ENCODE assay signal across 14 cellular contexts in the genomic region with DNA sequence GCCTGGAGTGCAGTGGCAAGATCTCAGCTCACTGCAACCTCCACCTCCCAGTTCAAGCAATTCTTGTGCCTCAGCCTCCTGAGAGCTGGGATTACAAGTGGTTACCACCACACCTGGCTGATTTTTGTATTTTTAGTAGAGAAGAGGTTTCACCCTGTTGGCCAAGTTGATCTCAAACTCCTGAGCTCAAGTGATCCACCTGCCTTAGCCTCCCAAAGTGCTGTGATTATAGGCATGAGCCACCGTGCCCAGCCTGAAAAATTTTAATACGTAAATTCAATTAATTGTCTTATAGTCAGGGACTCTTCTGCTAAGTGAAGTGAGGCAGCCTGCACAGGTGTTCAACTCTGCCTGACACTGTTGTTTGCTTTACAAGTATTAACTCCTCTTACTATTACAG. TPM values are rescaled to one million over a fixed set of nuclear protein-coding genes. Genes with fewer than 3 reads are reported as not detected.
DNase-seq lines count a peak whose midpoint lies in the region; FAIRE-seq and TF ChIP-seq lines count a peak whose summit lies in the region.
"Not testable (repeated sequence)": the region's sequence is repeated elsewhere in the genome, so short reads cannot be mapped to it uniquely, and the experiment has no call there.
"Had no signal": no experiment of that assay in that cellular context is flagged by ENCODE, and none has a peak within 500 bp of the region (broad histone marks: within the 10 kb centered on the region; RNA-seq: fewer than 3 reads in every experiment).

No MANE protein-coding gene starts in this region.

- not testable (repeated sequence) for H3K27ac Mint-ChIP-seq in neural crest cell (ENCODE audit: unreplicated experiment)

- H3K4me3 ChIP-seq in thyroid gland (replicated peaks in 1 of 3): not testable (repeated sequence)

- not testable (repeated sequence) for H3K27me3 ChIP-seq in thyroid gland

- H3K36me3 Mint-ChIP-seq in neural crest cell (ENCODE audit: low read depth): not testable (repeated sequence)

- peak; percentile 20 for DNase-seq in DMS79 (lab: John Stamatoyannopoulos, UW)
- peak; percentile 21 for DNase-seq in DMS79 treated with DMSO at 0.1 percent for 48 hours (lab: John Stamatoyannopoulos, UW)
- DNase-seq in GM12891 (ENCODE audit: insufficient read length, low spot score); neural crest cell (ENCODE audit: low read depth, low spot score): not testable (repeated sequence)
- peak; percentile 51 for DNase-seq in NCI-H82 (lab: John Stamatoyannopoulos, UW)
- peak; percentile 65 to 68 for DNase-seq in thyroid gland

- 19 to 25% methylated on average over 2 of the region's 2 CpGs for WGBS in thyroid gland, 2 donors

- H3K27ac ChIP-seq in thyroid gland: peak overlapping the region; percentile 53 to 99 (median 81)

- H3K9me3 Mint-ChIP-seq in neural crest cell: not testable (repeated sequence)

- intact Hi-C loops in thyroid gland (cut with DNase I): not testable (repeated sequence)

- H3K27me3 Mint-ChIP-seq in neural crest cell (ENCODE audit: low read depth): not testable (repeated sequence)

- H3K4me3 Mint-ChIP-seq in neural crest cell: peak overlapping the region; percentile 27

- peaks cover 38 to 44% of the 10 kb centered on the region in 2 donors for H3K4me1 ChIP-seq in thyroid gland

- H3K4me1 Mint-ChIP-seq in neural crest cell: peaks cover 14% of the 10 kb centered on the region

- H3K36me3 ChIP-seq in thyroid gland: not testable (repeated sequence)

- TF ChIP-seq CTCF in neural crest cell (conservative IDR thresholded peaks at IDR 0.05); thyroid gland (IDR thresholded peaks at IDR 0.05): not testable (repeated sequence)

- not testable (repeated sequence) for H3K9me3 ChIP-seq in thyroid gland

- TF ChIP-seq POLR2A in GM12891 (IDR thresholded peaks at IDR 0.05; ENCODE audit: low read depth, low read length): not testable (repeated sequence)
- peak in 1 of 2 donors; percentile 41 for TF ChIP-seq POLR2A in thyroid gland (IDR thresholded peaks at IDR 0.05)

- peak; percentile 40 for FAIRE-seq in GM12891 (lab: Jason Lieb, UNC)

RNA-seq across cellular contexts. Expression of a gene that starts 4.4 kb away (rescaled TPM):
- 96.3 TPM for polyA plus RNA-seq in GM12891 (2012; ENCODE audit: low read depth, missing spikeins)
- 182 and 193 TPM in 2 replicates for total RNA-seq in neural crest cell
- total RNA-seq in thyroid gland: 1,000 to 10,000 TPM in 1 of 4 donors, 100 to 1,000 TPM in 3; 571 to 1,096 (median 866) TPM

RNA-seq across cellular contexts. Expression of a gene that starts 15.1 kb away (rescaled TPM):
- polyA plus RNA-seq in GM12891 (2012; ENCODE audit: low read depth, missing spikeins): 6.1 TPM
- total RNA-seq in neural crest cell (not detected in 2 replicates), thyroid gland (10 to 100 TPM; 14.9 to 25.8 (median 23.1) TPM)
- total RNA-seq: A172, A673, Caco-2, Daoy had no signal
- polyA plus RNA-seq: A549, AG04450, BJ had no signal

RNA-seq across cellular contexts. Expression of a gene that starts 35.9 kb away (rescaled TPM):
- polyA plus RNA-seq in GM12891 (2012; ENCODE audit: low read depth, missing spikeins): 0.19 TPM
- total RNA-seq in neural crest cell (not detected in 2 replicates), thyroid gland (10 to 100 TPM in 2 of 4 donors, 1 to 10 TPM in 2; 5.1 to 22.9 (median 9.1) TPM)
- total RNA-seq: A673, Caco-2, G401 had no signal
- polyA plus RNA-seq: A549 had no signal

Comparison
In these comparisons a context has a peak if more than half of its experiments do, and no peak if none do; other contexts are left out.
1. RNA of a gene that starts 15.1 kb away (total RNA-seq): 14.9 to 25.8 TPM in thyroid gland; not detected in neural crest cell; every median in the first group is over 10 times any median in the second.